15 cellular contexts compared by ENCODE assay signal in genomic region chr11:7524831-7525230, GRCh38. TPM values are rescaled to one million over a fixed set of nuclear protein-coding genes. Genes with fewer than 3 reads are reported as not detected.
DNase-seq lines count a peak whose midpoint lies in the region; ATAC-seq and TF ChIP-seq lines count a peak whose summit lies in the region.
"Had no signal": no experiment of that assay in that cellular context is flagged by ENCODE, and none has a peak within 500 bp of the region (broad histone marks: within the 10 kb centered on the region; RNA-seq: fewer than 3 reads in every experiment).

No MANE protein-coding gene starts in this region.

- no peak for ATAC-seq in CD4-positive, alpha-beta T cell (ENCODE audit: poor library complexity)
- no peak for ATAC-seq in naive thymus-derived CD4-positive, alpha-beta T cell
- ATAC-seq in GM21381 (IDR thresholded peaks at IDR 0.05; ENCODE audit: unreplicated experiment), result no peak
- ATAC-seq: activated CD8-positive, alpha-beta T cell treated with anti-CD3 and anti-CD28 coated beads for 36 hours had no signal

- H3K4me3 Mint-ChIP-seq in CD4-positive, alpha-beta T cell, result peak overlapping the region; percentile 7
- peak overlapping the region; percentile 58; the same call in 1 of the 2 replicates for H3K4me3 Mint-ChIP-seq in HFFc6
- H3K4me3 Mint-ChIP-seq in dendritic cell treated with granulocyte-macrophage colony-stimulating factor and Interleukin-4, amounts not matched to agents 40 ng/mL and 50 ng/mL, for 4 days, result peak overlapping the region; percentile 73
- peak overlapping the region in 6 of 10 donors; percentile 4 to 58 (median 36) for H3K4me3 Mint-ChIP-seq in naive thymus-derived CD4-positive, alpha-beta T cell
- H3K4me3 Mint-ChIP-seq: activated CD8-positive, alpha-beta T cell treated with anti-CD3 and anti-CD28 coated beads for 36 hours; central memory CD8-positive, alpha-beta T cell; T-helper 1 cell treated with Interleukin-12 subunit alpha and Interleukin-12 subunit beta and Interleukin-4 antibody, amounts not matched to agents 30 μg/mL and 1 μg/mL, for 36 hours had no signal

- peaks cover 67% of the 10 kb centered on the region for H3K4me1 Mint-ChIP-seq in CD4-positive, alpha-beta T cell (ENCODE audit: low read depth)
- no peaks in the 10 kb centered on the region; the same call in 1 of the 2 replicates for H3K4me1 Mint-ChIP-seq in HFFc6 (ENCODE audit: low read depth)
- H3K4me1 Mint-ChIP-seq in dendritic cell treated with granulocyte-macrophage colony-stimulating factor and Interleukin-4, amounts not matched to agents 40 ng/mL and 50 ng/mL, for 4 days (ENCODE audit: low read depth), result no peaks in the 10 kb centered on the region
- peaks cover 0 to 61% (median 41%) of the 10 kb centered on the region in 7 donors for H3K4me1 Mint-ChIP-seq in naive thymus-derived CD4-positive, alpha-beta T cell

- DNase-seq in CD4-positive, alpha-beta T cell, result no peak
- DNase-seq in HFFc6, result no peak
- no peak for DNase-seq in naive thymus-derived CD4-positive, alpha-beta T cell
- no peak for DNase-seq in globus pallidus (ENCODE audit: low spot score)
- no peak for DNase-seq in mesendoderm
- DNase-seq: activated CD8-positive, alpha-beta T cell treated with anti-CD3 and anti-CD28 coated beads for 36 hours; activated naive CD4-positive, alpha-beta T cell; DMS53; NCI-H187; sigmoid colon had no signal

- no peak overlapping the region for H3K4me3 ChIP-seq in naive thymus-derived CD4-positive, alpha-beta T cell (ENCODE audit: low read length)
- H3K4me3 ChIP-seq in mesendoderm (ENCODE audit: low read length), result no peak overlapping the region
- H3K4me3 ChIP-seq: sigmoid colon had no signal

- H3K79me1 ChIP-seq in mesendoderm (ENCODE audit: low read length), result no peaks in the 10 kb centered on the region

- H3K9me3 Mint-ChIP-seq in CD4-positive, alpha-beta T cell, result no peaks in the 10 kb centered on the region
- H3K9me3 Mint-ChIP-seq in HFFc6, result no peaks in the 10 kb centered on the region
- H3K9me3 Mint-ChIP-seq in dendritic cell treated with granulocyte-macrophage colony-stimulating factor and Interleukin-4, amounts not matched to agents 40 ng/mL and 50 ng/mL, for 4 days, result no peaks in the 10 kb centered on the region
- H3K9me3 Mint-ChIP-seq in naive thymus-derived CD4-positive, alpha-beta T cell, result no peaks in the 10 kb centered on the region
- H3K9me3 Mint-ChIP-seq: activated CD8-positive, alpha-beta T cell treated with anti-CD3 and anti-CD28 coated beads for 36 hours; central memory CD8-positive, alpha-beta T cell; T-helper 1 cell treated with Interleukin-12 subunit alpha and Interleukin-12 subunit beta and Interleukin-4 antibody, amounts not matched to agents 30 μg/mL and 1 μg/mL, for 36 hours had no signal

- no peaks in the 10 kb centered on the region for H3K36me3 ChIP-seq in naive thymus-derived CD4-positive, alpha-beta T cell (ENCODE audit: control insufficient read depth in 2 of 3, insufficient read depth in 3 of 3, low read length in 3 of 3)
- H3K36me3 ChIP-seq in mesendoderm (ENCODE audit: control insufficient read depth, insufficient read depth, low read length), result no peaks in the 10 kb centered on the region
- H3K36me3 ChIP-seq: sigmoid colon had no signal

- no peak overlapping the region for H4K8ac ChIP-seq in mesendoderm (ENCODE audit: low read depth, low read length)

- whole genome bisulfite sequencing in mesendoderm (ENCODE audit: extremely low coverage, insufficient coverage, low lambda C conversion rate), result no CpG with 5 or more reads among the region's 4 CpGs

- no peak overlapping the region for H2BK15ac ChIP-seq in mesendoderm (replicated peaks; ENCODE audit: low read depth)

- no peaks in the 10 kb centered on the region for H3K27me3 ChIP-seq in CD4-positive, alpha-beta T cell (ENCODE audit: control insufficient read depth, insufficient read depth, low read length)
- H3K27me3 ChIP-seq in naive thymus-derived CD4-positive, alpha-beta T cell (ENCODE audit: control insufficient read depth in 2 of 2, insufficient read depth in 2 of 2, low read length in 2 of 2), result no peaks in the 10 kb centered on the region
- H3K27me3 ChIP-seq in mesendoderm (ENCODE audit: insufficient read depth, low read length, poor library complexity), result no peaks in the 10 kb centered on the region
- H3K27me3 ChIP-seq: sigmoid colon had no signal

- H2BK5ac ChIP-seq in mesendoderm (ENCODE audit: low read length), result no peak overlapping the region

- no peak overlapping the region for H3K9ac ChIP-seq in mesendoderm (ENCODE audit: low read length)

- H3K36me3 Mint-ChIP-seq in CD4-positive, alpha-beta T cell (ENCODE audit: low read depth), result no peaks in the 10 kb centered on the region
- H3K36me3 Mint-ChIP-seq in HFFc6 (ENCODE audit: low read depth), result no peaks in the 10 kb centered on the region
- H3K36me3 Mint-ChIP-seq in dendritic cell treated with granulocyte-macrophage colony-stimulating factor and Interleukin-4, amounts not matched to agents 40 ng/mL and 50 ng/mL, for 4 days (ENCODE audit: low read depth), result peaks cover 28% of the 10 kb centered on the region
- peaks cover 0 to 11% (median 0%) of the 10 kb centered on the region in 5 donors for H3K36me3 Mint-ChIP-seq in naive thymus-derived CD4-positive, alpha-beta T cell

- no peak overlapping the region for H3K4ac ChIP-seq in mesendoderm (ENCODE audit: low read depth, low read length)

- intact Hi-C loops in CD4-positive, alpha-beta T cell (cut with DNase I, micrococcal nuclease), result loop anchor here in 1 of 2 experiments (10.0 kb wide), 1 partner anchor 770 kb away; no protein-coding TSS in a partner anchor
- intact Hi-C loops in dendritic cell treated with granulocyte-macrophage colony-stimulating factor and Interleukin-4, amounts not matched to agents 40 ng/mL and 50 ng/mL, for 4 days (cut with micrococcal nuclease), result no loop called here
- intact Hi-C loops in naive thymus-derived CD4-positive, alpha-beta T cell (cut with micrococcal nuclease), result loop anchor here in 1 of 2 donors (5.0 kb wide), 1 partner anchor 1293 kb away; the partner anchor contains the start of gene FHIP1B

- peak overlapping the region; percentile 73 for H3K27ac Mint-ChIP-seq in CD4-positive, alpha-beta T cell
- no peak overlapping the region for H3K27ac Mint-ChIP-seq in HFFc6
- H3K27ac Mint-ChIP-seq in dendritic cell treated with granulocyte-macrophage colony-stimulating factor and Interleukin-4, amounts not matched to agents 40 ng/mL and 50 ng/mL, for 4 days, result no peak overlapping the region
- peak overlapping the region in 7 of 9 donors; percentile 29 to 84 (median 68) for H3K27ac Mint-ChIP-seq in naive thymus-derived CD4-positive, alpha-beta T cell
- H3K27ac Mint-ChIP-seq: activated CD8-positive, alpha-beta T cell treated with anti-CD3 and anti-CD28 coated beads for 36 hours; T-helper 1 cell treated with Interleukin-12 subunit alpha and Interleukin-12 subunit beta and Interleukin-4 antibody, amounts not matched to agents 30 μg/mL and 1 μg/mL, for 36 hours had no signal

- POLR2A ChIA-PET in CD4-positive, alpha-beta T cell (lab: Charles Lee), result interaction anchor here (1.3 to 3.8 kb wide), 2 partner anchors 10 to 11 kb away, joined by 3 to 30 read pairs; partner anchors contain the start of gene PPFIBP2
- POLR2A ChIA-PET in naive thymus-derived CD4-positive, alpha-beta T cell (lab: Charles Lee), result interaction anchor here (1.1 to 6.8 kb wide), 4 partner anchors 7 to 916 kb away, joined by 3 to 45 read pairs (median 8); partner anchors contain the start of gene PPFIBP2

- no peaks in the 10 kb centered on the region for H3K79me2 ChIP-seq in mesendoderm (ENCODE audit: control insufficient read depth, insufficient read depth, low read length)

- no peak overlapping the region for H2BK120ac ChIP-seq in mesendoderm (ENCODE audit: low read depth, low read length)

- no peak overlapping the region for H3K18ac ChIP-seq in mesendoderm (ENCODE audit: low read length)

- H3K4me1 ChIP-seq in naive thymus-derived CD4-positive, alpha-beta T cell (ENCODE audit: control insufficient read depth in 2 of 2, insufficient read depth in 2 of 2, low read length in 2 of 2), result peaks cover 29 to 87% of the 10 kb centered on the region in 2 donors
- no peaks in the 10 kb centered on the region for H3K4me1 ChIP-seq in mesendoderm (ENCODE audit: control insufficient read depth, low read depth, low read length)

- TF ChIP-seq CTCF in CD4-positive, alpha-beta T cell (IDR thresholded peaks at IDR 0.05), result no peak
- TF ChIP-seq CTCF in HFFc6 (IDR thresholded peaks at IDR 0.05), result no peak

- no peak overlapping the region for H3K56ac ChIP-seq in mesendoderm (ENCODE audit: low read length)

- H4K5ac ChIP-seq in mesendoderm (ENCODE audit: low read length), result no peak overlapping the region

- no peak overlapping the region for H3K27ac ChIP-seq in CD4-positive, alpha-beta T cell (ENCODE audit: low read depth, low read length)
- no peak overlapping the region for H3K27ac ChIP-seq in naive thymus-derived CD4-positive, alpha-beta T cell (ENCODE audit: low read depth, low read length)
- no peak overlapping the region for H3K27ac ChIP-seq in mesendoderm (ENCODE audit: low read depth, low read length)

- H3K23ac ChIP-seq in mesendoderm (ENCODE audit: low read length), result no peak overlapping the region

- no peaks in the 10 kb centered on the region for H3K27me3 Mint-ChIP-seq in CD4-positive, alpha-beta T cell
- H3K27me3 Mint-ChIP-seq in HFFc6 (ENCODE audit: insufficient read depth), result peaks cover 18% of the 10 kb centered on the region
- no peaks in the 10 kb centered on the region for H3K27me3 Mint-ChIP-seq in dendritic cell treated with granulocyte-macrophage colony-stimulating factor and Interleukin-4, amounts not matched to agents 40 ng/mL and 50 ng/mL, for 4 days
- H3K27me3 Mint-ChIP-seq in naive thymus-derived CD4-positive, alpha-beta T cell, result peaks cover 0 to 6% (median 0%) of the 10 kb centered on the region in 5 donors
- H3K27me3 Mint-ChIP-seq: activated CD8-positive, alpha-beta T cell treated with anti-CD3 and anti-CD28 coated beads for 36 hours; central memory CD8-positive, alpha-beta T cell had no signal

- H3K4me2 ChIP-seq in mesendoderm (ENCODE audit: low read length), result no peak overlapping the region

- CTCF ChIA-PET in CD4-positive, alpha-beta T cell (lab: Charles Lee), result no interaction called here
- CTCF ChIA-PET in naive thymus-derived CD4-positive, alpha-beta T cell (lab: Charles Lee), result interaction anchor here (0.6 to 1.4 kb wide), 4 partner anchors 9 to 789 kb away, joined by 3 to 6 read pairs (median 3); no protein-coding TSS in a partner anchor

- H2AK5ac ChIP-seq in mesendoderm (ENCODE audit: low read length), result no peak overlapping the region

- H3K9me3 ChIP-seq in CD4-positive, alpha-beta T cell (ENCODE audit: control insufficient read depth, low read length), result no peaks in the 10 kb centered on the region
- no peaks in the 10 kb centered on the region for H3K9me3 ChIP-seq in naive thymus-derived CD4-positive, alpha-beta T cell (ENCODE audit: control insufficient read depth in 2 of 3, low read length in 3 of 3)
- H3K9me3 ChIP-seq: sigmoid colon had no signal

RNA-seq across cellular contexts. Expression of gene PPFIBP2, which starts 11.0 kb away (rescaled TPM):
- 10 to 100 TPM; 27.0 to 35.9 TPM for total RNA-seq in CD4-positive, alpha-beta T cell
- 1 to 10 TPM; 6.0 to 8.5 (median 7.3) TPM for total RNA-seq in HFFc6 (2021; fragmentation: NEBNext Ultra II Directional; extraction: Animal tissue kit (Norgen Biotek cat#: 25700))
- 10 to 100 TPM in 4 of 5 experiments, 1 to 10 TPM in 1; 5.7 to 55.6 (median 45.9) TPM for total RNA-seq in naive thymus-derived CD4-positive, alpha-beta T cell
- 10 to 100 TPM in 1 of 2 donors, 1 to 10 TPM in 1; 7.0 to 29.4 TPM for polyA plus RNA-seq in naive thymus-derived CD4-positive, alpha-beta T cell
- 5.2 TPM for polyA plus RNA-seq in mesendoderm (2013, experiment 1 of 2)
- 5.5 TPM for polyA plus RNA-seq in mesendoderm (2013, experiment 2 of 2)

RNA-seq across cellular contexts. Expression of gene OLFML1, which starts 39.5 kb away (rescaled TPM):
- not detected for total RNA-seq in CD4-positive, alpha-beta T cell
- under 1 TPM in 3 of 6 experiments, not detected in 3; 0.20 to 0.43 (median 0.25) TPM for total RNA-seq in HFFc6 (2021; fragmentation: NEBNext Ultra II Directional; extraction: Animal tissue kit (Norgen Biotek cat#: 25700))
- not detected for total RNA-seq in naive thymus-derived CD4-positive, alpha-beta T cell
- under 1 TPM in 1 of 2 donors, not detected in 1; 0.18 TPM for polyA plus RNA-seq in naive thymus-derived CD4-positive, alpha-beta T cell
- polyA plus RNA-seq in mesendoderm (2013, experiment 1 of 2), result 1.3 TPM
- 1.2 TPM for polyA plus RNA-seq in mesendoderm (2013, experiment 2 of 2)
- total RNA-seq: activated CD8-positive, alpha-beta T cell treated with anti-CD3 and anti-CD28 coated beads for 36 hours; myocyte had no signal

Comparison
In these comparisons a context has a peak if more than half of its experiments do, and no peak if none do; other contexts are left out.
1. H3K27ac Mint-ChIP-seq: peak in CD4-positive, alpha-beta T cell (single experiment) and naive thymus-derived CD4-positive, alpha-beta T cell (7 of 9); none in HFFc6 (single experiment) and dendritic cell treated with granulocyte-macrophage colony-stimulating factor and Interleukin-4, amounts not matched to agents 40 ng/mL and 50 ng/mL, for 4 days (single experiment).
2. H3K4me3 Mint-ChIP-seq: peak in every context shown above with its lines; median percentile 73 in dendritic cell treated with granulocyte-macrophage colony-stimulating factor and Interleukin-4, amounts not matched to agents 40 ng/mL and 50 ng/mL, for 4 days; 58 in HFFc6; 36 in naive thymus-derived CD4-positive, alpha-beta T cell; 7 in CD4-positive, alpha-beta T cell.